ENCODE assay signal across 21 cellular contexts in genomic region chr10:132662186-132662920, GRCh38.
"Had no signal": no experiment of that assay in that cellular context is flagged by ENCODE, and none has a peak within 500 bp of the region (broad histone marks: within the 10 kb centered on the region; RNA-seq: fewer than 3 reads in every experiment).

No MANE protein-coding gene starts in this region.

- H3K36me3 ChIP-seq: MG63 had no signal

- H3K27me3 Mint-ChIP-seq: activated CD8-positive, alpha-beta T cell treated with anti-CD3 and anti-CD28 coated beads for 36 hours; activated naive CD4-positive, alpha-beta T cell treated with anti-CD3 and anti-CD28 coated beads, Interleukin-2, amount 10 ng/mL, durations not matched to agents 7 days and 5 days; activated naive CD8-positive, alpha-beta T cell treated with anti-CD3 and anti-CD28 coated beads for 36 hours; T-cell had no signal

- H3K4me1 Mint-ChIP-seq: activated naive CD4-positive, alpha-beta T cell treated with anti-CD3 and anti-CD28 coated beads, Interleukin-2, amount 10 ng/mL, durations not matched to agents 7 days and 5 days had no signal

- H3K27me3 ChIP-seq: MG63 had no signal

- H3K4me3 ChIP-seq: MG63, SK-N-MC had no signal

- H3K4me3 Mint-ChIP-seq: activated CD8-positive, alpha-beta T cell treated with anti-CD3 and anti-CD28 coated beads for 36 hours; activated naive CD4-positive, alpha-beta T cell treated with anti-CD3 and anti-CD28 coated beads, Interleukin-2, amount 10 ng/mL, durations not matched to agents 7 days and 5 days; activated naive CD8-positive, alpha-beta T cell treated with anti-CD3 and anti-CD28 coated beads for 36 hours; activated T-cell treated with anti-CD3 and anti-CD28 coated beads, Interleukin-2, amount 50 U/mL, for 72 hours; T-cell had no signal

- H3K9ac ChIP-seq: KMS-11 had no signal

- H3K27ac ChIP-seq: KMS-11, SK-N-MC had no signal

- H3K36me3 Mint-ChIP-seq: activated naive CD4-positive, alpha-beta T cell treated with anti-CD3 and anti-CD28 coated beads, Interleukin-2, amount 10 ng/mL, durations not matched to agents 7 days and 5 days; activated naive CD8-positive, alpha-beta T cell treated with anti-CD3 and anti-CD28 coated beads for 36 hours had no signal

- H3K4me2 ChIP-seq: KMS-11 had no signal

- DNase-seq: activated CD4-positive, alpha-beta T cell treated with anti-CD3 and anti-CD28 coated beads for 4 hours; activated CD8-positive, alpha-beta memory T cell treated with anti-CD3 and anti-CD28 coated beads, Interleukin-2, amount 50 U/mL, for 4 hours; activated CD8-positive, alpha-beta T cell treated with anti-CD3 and anti-CD28 coated beads for 36 hours; activated gamma-delta T cell treated with Interleukin-2 at 50 U/mL for 16 hours; activated naive CD4-positive, alpha-beta T cell treated with anti-CD3 and anti-CD28 coated beads, Interleukin-2, amount 10 ng/mL, durations not matched to agents 7 days and 5 days; activated naive CD8-positive, alpha-beta T cell treated with anti-CD3 and anti-CD28 coated beads for 36 hours; activated T-cell treated with anti-CD3 and anti-CD28 coated beads, Interleukin-2, amount 50 U/mL, for 72 hours; MG63; NCI-H1092 treated with DMSO at 0.1 percent for 48 hours; NCI-H1436; NCI-H187; NCI-H2081; NCI-H510A treated with DMSO at 0.1 percent for 48 hours; NCI-H69; PC-3; SIG-M5; T-cell had no signal

- H3K27ac Mint-ChIP-seq: activated CD8-positive, alpha-beta T cell treated with anti-CD3 and anti-CD28 coated beads for 36 hours; activated naive CD4-positive, alpha-beta T cell treated with anti-CD3 and anti-CD28 coated beads, Interleukin-2, amount 10 ng/mL, durations not matched to agents 7 days and 5 days; activated naive CD8-positive, alpha-beta T cell treated with anti-CD3 and anti-CD28 coated beads for 36 hours; activated T-cell treated with anti-CD3 and anti-CD28 coated beads, Interleukin-2, amount 50 U/mL, for 72 hours; activated T-helper 2 cell treated with anti-CD3 and anti-CD28 coated beads, Interferon-gamma antibody, Interleukin-2, Interleukin-4, amounts not matched to agents 10 μg/mL and 5 μg/mL and 100 μg/mL, durations not matched to agents 14 hours and 24 hours and 36 hours; T-cell had no signal

- H3K9me3 Mint-ChIP-seq: activated CD8-positive, alpha-beta T cell treated with anti-CD3 and anti-CD28 coated beads for 36 hours; activated naive CD4-positive, alpha-beta T cell treated with anti-CD3 and anti-CD28 coated beads, Interleukin-2, amount 10 ng/mL, durations not matched to agents 7 days and 5 days; activated naive CD8-positive, alpha-beta T cell treated with anti-CD3 and anti-CD28 coated beads for 36 hours; activated T-cell treated with anti-CD3 and anti-CD28 coated beads, Interleukin-2, amount 50 U/mL, for 72 hours; activated T-helper 2 cell treated with anti-CD3 and anti-CD28 coated beads, Interferon-gamma antibody, Interleukin-2, Interleukin-4, amounts not matched to agents 10 μg/mL and 5 μg/mL and 100 μg/mL, durations not matched to agents 14 hours and 24 hours and 36 hours; T-cell had no signal

- ATAC-seq: activated CD4-positive, CD25-positive, alpha-beta regulatory T cell treated with anti-CD3 and anti-CD28 coated beads, Interleukin-2, amount 50 U/mL, for 24 hours; activated CD8-positive, alpha-beta T cell treated with anti-CD3 and anti-CD28 coated beads for 36 hours; activated T-cell treated with anti-CD3 and anti-CD28 coated beads, Interleukin-2, amount 50 U/mL, for 72 hours; PC-3; T-cell had no signal

- H3K9me3 ChIP-seq: MG63 had no signal
